Comparison of ENCODE assay signal across 13 cellular contexts in the genomic region with DNA sequence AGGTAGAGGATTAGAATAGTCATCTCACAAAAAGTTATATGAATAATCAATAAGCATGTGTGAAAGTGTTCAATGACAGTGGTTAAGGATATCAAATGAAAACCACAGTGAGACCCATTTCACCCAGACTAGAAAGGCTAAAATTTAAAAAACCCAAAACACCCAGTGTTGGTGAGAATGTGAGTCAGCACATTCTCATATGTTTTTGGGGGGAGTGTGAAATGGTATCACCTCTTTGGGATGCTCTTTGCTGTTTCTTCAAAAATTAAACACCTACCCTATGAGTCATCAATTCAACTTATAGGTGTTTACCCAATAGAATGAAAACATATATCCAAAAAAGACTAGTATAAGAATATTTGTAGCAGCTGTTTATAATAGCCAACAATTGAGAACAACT.
"Had no signal": no experiment of that assay in that cellular context is flagged by ENCODE, and none has a peak within 500 bp of the region (broad histone marks: within the 10 kb centered on the region; RNA-seq: fewer than 3 reads in every experiment).

No MANE protein-coding gene starts in this region.

- H2AFZ ChIP-seq: hepatocyte, parathyroid adenoma had no signal

- H3K27ac ChIP-seq: hepatocyte, parathyroid adenoma had no signal

- H3K9ac ChIP-seq: parathyroid adenoma had no signal

- H3K27me3 Mint-ChIP-seq: activated CD4-positive, alpha-beta T cell treated with anti-CD3 and anti-CD28 coated beads, Interleukin-2, amount 10 ng/mL, durations not matched to agents 24 days and 14 days had no signal

- H3K4me3 ChIP-seq: hepatocyte had no signal

- H3K4me2 ChIP-seq: hepatocyte had no signal

- H3K27me3 ChIP-seq: hepatocyte had no signal

- H3K4me3 Mint-ChIP-seq: activated CD4-positive, alpha-beta T cell treated with anti-CD3 and anti-CD28 coated beads, Interleukin-2, amount 10 ng/mL, durations not matched to agents 24 days and 14 days had no signal

- H3K27ac Mint-ChIP-seq: activated CD4-positive, alpha-beta T cell treated with anti-CD3 and anti-CD28 coated beads, Interleukin-2, amount 10 ng/mL, durations not matched to agents 24 days and 14 days; activated naive CD4-positive, alpha-beta T cell treated with anti-CD3 and anti-CD28 coated beads, Interleukin-2, amount 50 U/mL, for 72 hours had no signal

- ATAC-seq: left lobe of liver had no signal

- DNase-seq: activated CD4-positive, alpha-beta T cell treated with anti-CD3 and anti-CD28 coated beads, Interleukin-2, amount 10 ng/mL, durations not matched to agents 24 days and 14 days; activated gamma-delta T cell; anterior cingulate cortex; dermis blood vessel endothelial cell; islet precursor cell; stimulated activated CD4-positive, alpha-beta T cell treated with anti-CD3 and anti-CD28 coated beads, Interleukin-15, amount 100 ng/mL, for 24 hours; stimulated activated CD4-positive, alpha-beta T cell treated with anti-CD3 and anti-CD28 coated beads, Interleukin-4, amount 100 ng/mL, for 1 hour; stimulated activated naive CD4-positive, alpha-beta T cell; trophoblast cell had no signal
